ENCODE assay signal across 26 cellular contexts in genomic region chr16:23371368-23371767, GRCh38.
DNase-seq lines count a peak whose midpoint lies in the region; ATAC-seq and TF ChIP-seq lines count a peak whose summit lies in the region.
"Had no signal": no experiment of that assay in that cellular context is flagged by ENCODE, and none has a peak within 500 bp of the region (broad histone marks: within the 10 kb centered on the region; RNA-seq: fewer than 3 reads in every experiment).

No MANE protein-coding gene starts in this region.

- H3K56ac ChIP-seq in H9 (ENCODE audit: insufficient read length, low read depth, low read length) = no peak overlapping the region

- H4K20me1 ChIP-seq in DOHH2 (ENCODE audit: control insufficient read depth, insufficient read depth, low read depth, low read length) = no peaks in the 10 kb centered on the region
- peaks cover 3% of the 10 kb centered on the region for H4K20me1 ChIP-seq in H9 (ENCODE audit: control insufficient read depth, insufficient read depth, insufficient read length)
- no peaks in the 10 kb centered on the region for H4K20me1 ChIP-seq in SU-DHL-6 (ENCODE audit: low read depth, low read length)

- WGBS in H9 (ENCODE audit: extremely low coverage, insufficient read length, low lambda C conversion rate) = no CpG with 5 or more reads among the region's 9 CpGs
- WGBS in neuronal stem cell (ENCODE audit: extremely low coverage in 2 of 2, insufficient read length in 2 of 2, insufficient replicate concordance in 1 of 2), 2 donors = no CpG with 5 or more reads among the region's 9 CpGs

- H4K91ac ChIP-seq in H9 (ENCODE audit: insufficient read length, low read depth, low read length) = no peak overlapping the region
- no peak overlapping the region for H4K91ac ChIP-seq in neuronal stem cell (ENCODE audit: low read depth, low read length, poor library complexity)

- H3K14ac ChIP-seq in H9 (ENCODE audit: insufficient read depth, low read length) (no peak overlapping the region), neuronal stem cell (ENCODE audit: low read length) (peak overlapping the region; percentile 4)

- H2BK15ac ChIP-seq in H9 (ENCODE audit: low read depth, low read length) = peak overlapping the region; percentile 18; the same call in 1 of the 2 replicates
- no peak overlapping the region for H2BK15ac ChIP-seq in neuronal stem cell (ENCODE audit: low read length)

- peak; percentile 54 for TF ChIP-seq CTCF in DOHH2 (IDR thresholded peaks at IDR 0.05; ENCODE audit: low read depth, low read length, poor library complexity, severe bottlenecking)
- peak; percentile 59 for TF ChIP-seq CTCF in H9 (conservative IDR thresholded peaks at IDR 0.05)
- TF ChIP-seq CTCF in SU-DHL-6 (IDR thresholded peaks at IDR 0.05; ENCODE audit: insufficient read depth, low read length, poor library complexity, severe bottlenecking) = peak; percentile 16

- H2BK20ac ChIP-seq in H9 (ENCODE audit: low read depth, low read length, poor library complexity, severe bottlenecking) = no peak overlapping the region

- DNase-seq in H9 (no peak), neuronal stem cell (ENCODE audit: low spot score) (no peak), NCI-H524 (lab: John Stamatoyannopoulos, UW) (no peak), T-helper 17 cell (no peak), globus pallidus (ENCODE audit: low spot score) (no peak)
- DNase-seq: ACHN; activated CD4-positive, alpha-beta T cell treated with anti-CD3 and anti-CD28 coated beads, Interleukin-2, amount 50 U/mL, for 1 hour; activated CD4-positive, CD25-positive, alpha-beta regulatory T cell; activated CD8-positive, alpha-beta memory T cell treated with anti-CD3 and anti-CD28 coated beads, Interleukin-2, amount 10 ng/mL, durations not matched to agents 7 days and 5 days; activated gamma-delta T cell treated with Interleukin-2 at 50 U/mL for 16 hours; activated T-cell treated with anti-CD3 and anti-CD28 coated beads, Interleukin-2, amount 50 U/mL, for 4 hours; effector CD4-positive, alpha-beta T cell; left lung; NCI-H1048; NCI-H1694; RPMI8226; stimulated activated CD4-positive, alpha-beta T cell treated with anti-CD3 and anti-CD28 coated beads, Interleukin-4, amount 100 ng/mL, for 1 hour; stomach; T-helper 1 cell; thyroid gland had no signal

- H3K4me1 ChIP-seq in DOHH2 (ENCODE audit: control insufficient read depth, low read length) (peaks cover 2% of the 10 kb centered on the region; the same call in 1 of the 2 replicates), H9 (ENCODE audit: insufficient read depth, low read length) (no peaks in the 10 kb centered on the region; the same call in 1 of the 2 replicates), neuronal stem cell (ENCODE audit: control insufficient read depth in 2 of 2, insufficient read depth in 1 of 2, low read depth in 1 of 2, low read length in 2 of 2) (no peaks in the 10 kb centered on the region)
- H3K4me1 ChIP-seq: ascending aorta, left lung, stomach, thyroid gland had no signal

- no peaks in the 10 kb centered on the region for H3F3A ChIP-seq in DOHH2 (ENCODE audit: control insufficient read depth, insufficient read depth)
- H3F3A ChIP-seq in SU-DHL-6 (ENCODE audit: insufficient read depth) = peaks cover 2% of the 10 kb centered on the region; the same call in 1 of the 2 replicates

- no peak overlapping the region for H3K4me3 ChIP-seq in DOHH2 (ENCODE audit: low read length)
- no peak overlapping the region for H3K4me3 ChIP-seq in SU-DHL-6 (ENCODE audit: insufficient read depth, low read length, poor library complexity, severe bottlenecking)
- H3K4me3 ChIP-seq in neuronal stem cell (ENCODE audit: low read length in 2 of 2) = no peak overlapping the region
- H3K4me3 ChIP-seq: ascending aorta, left lung, stomach, thyroid gland had no signal

- no peak overlapping the region for H3K27ac Mint-ChIP-seq in H9
- no peak overlapping the region for H3K27ac Mint-ChIP-seq in T-helper 17 cell
- H3K27ac Mint-ChIP-seq: activated CD8-positive, alpha-beta memory T cell treated with anti-CD3 and anti-CD28 coated beads, Interleukin-2, amount 10 ng/mL, durations not matched to agents 7 days and 5 days; memory B cell had no signal

- no peaks in the 10 kb centered on the region for H3K36me3 ChIP-seq in DOHH2 (ENCODE audit: control insufficient read depth, low read length)
- H3K36me3 ChIP-seq in SU-DHL-6 (ENCODE audit: low read length) = no peaks in the 10 kb centered on the region
- no peaks in the 10 kb centered on the region for H3K36me3 ChIP-seq in neuronal stem cell (replicated peaks in 1 of 2; ENCODE audit: control insufficient read depth in 2 of 2, insufficient read depth in 2 of 2, low read length in 2 of 2)
- H3K36me3 ChIP-seq: ascending aorta, left lung, thyroid gland had no signal

- H3K9ac ChIP-seq in H9 (ENCODE audit: extremely low read depth, insufficient read length, low read length) = no peak overlapping the region
- no peak overlapping the region for H3K9ac ChIP-seq in SU-DHL-6 (ENCODE audit: low read length)
- no peak overlapping the region for H3K9ac ChIP-seq in neuronal stem cell (ENCODE audit: low read depth, low read length, poor library complexity)

- H3K27ac ChIP-seq in DOHH2 (ENCODE audit: low read depth, low read length) = no peak overlapping the region
- H3K27ac ChIP-seq in H9 (ENCODE audit: insufficient read length, low read depth, low read length) = no peak overlapping the region
- H3K27ac ChIP-seq in SU-DHL-6 (ENCODE audit: low read depth, low read length) = no peak overlapping the region
- H3K27ac ChIP-seq in neuronal stem cell (replicated peaks; ENCODE audit: low read length) = no peak overlapping the region
- H3K27ac ChIP-seq: ascending aorta, left lung, stomach, thyroid gland had no signal

- H3K9me3 Mint-ChIP-seq in H9 = no peaks in the 10 kb centered on the region
- H3K9me3 Mint-ChIP-seq: activated T-cell treated with anti-CD3 and anti-CD28 coated beads, Interleukin-2, amount 50 U/mL, for 4 hours; memory B cell had no signal

- H2BK12ac ChIP-seq in H9 (ENCODE audit: insufficient read length, low read depth, low read length) (no peak overlapping the region), neuronal stem cell (ENCODE audit: low read length) (no peak overlapping the region)

- H3K23me2 ChIP-seq in H9 (ENCODE audit: insufficient read length, low read depth, low read length, poor library complexity, severe bottlenecking) = no peaks in the 10 kb centered on the region

- peaks cover 3% of the 10 kb centered on the region in 2 experiments; a peak in 3 of 4 replicates for H3K4me1 Mint-ChIP-seq in H9
- H3K4me1 Mint-ChIP-seq in T-helper 17 cell = peaks cover 2% of the 10 kb centered on the region
- H3K4me1 Mint-ChIP-seq: activated CD8-positive, alpha-beta memory T cell treated with anti-CD3 and anti-CD28 coated beads, Interleukin-2, amount 10 ng/mL, durations not matched to agents 7 days and 5 days; memory B cell had no signal

- no peak overlapping the region for H2BK120ac ChIP-seq in H9 (ENCODE audit: low read depth, low read length, poor library complexity, severe bottlenecking)
- no peak overlapping the region for H2BK120ac ChIP-seq in neuronal stem cell (ENCODE audit: low read depth, low read length)

- H3K36me3 Mint-ChIP-seq in H9 (ENCODE audit: insufficient read depth in 1 of 3, low read depth in 3 of 3) (no peaks in the 10 kb centered on the region; a peak in 1 of 7 replicates), T-helper 17 cell (ENCODE audit: low read depth) (peaks cover 5% of the 10 kb centered on the region)
- H3K36me3 Mint-ChIP-seq: activated CD8-positive, alpha-beta memory T cell treated with anti-CD3 and anti-CD28 coated beads, Interleukin-2, amount 10 ng/mL, durations not matched to agents 7 days and 5 days; memory B cell had no signal

- no peaks in the 10 kb centered on the region for H3K79me1 ChIP-seq in H9 (ENCODE audit: insufficient read depth, low read depth, low read length, poor library complexity, severe bottlenecking)
- H3K79me1 ChIP-seq in neuronal stem cell (ENCODE audit: low read depth, low read length) = peaks cover 1% of the 10 kb centered on the region

- H4K8ac ChIP-seq in H9 (replicated peaks; ENCODE audit: insufficient read length, low read depth, low read length) = no peak overlapping the region
- no peak overlapping the region for H4K8ac ChIP-seq in neuronal stem cell (ENCODE audit: low read depth, low read length)

- H2BK5ac ChIP-seq in H9 (ENCODE audit: insufficient read length, low read length) (no peak overlapping the region), neuronal stem cell (ENCODE audit: low read length) (no peak overlapping the region)

- no peaks in the 10 kb centered on the region for H3K9me2 ChIP-seq in DOHH2 (replicated peaks; ENCODE audit: control insufficient read depth, low read length)
- H3K9me2 ChIP-seq in SU-DHL-6 (replicated peaks; ENCODE audit: insufficient read depth, low read length) = no peaks in the 10 kb centered on the region

- H3K4me2 ChIP-seq in DOHH2 (ENCODE audit: low read length) = no peak overlapping the region
- H3K4me2 ChIP-seq in H9 (ENCODE audit: insufficient read depth, insufficient read length, low read length) = no peak overlapping the region
- no peak overlapping the region for H3K4me2 ChIP-seq in SU-DHL-6 (ENCODE audit: low read depth, low read length, poor library complexity, severe bottlenecking)
- H3K4me2 ChIP-seq in neuronal stem cell (ENCODE audit: insufficient read depth, low read length, poor library complexity, severe bottlenecking) = no peak overlapping the region

- H2AFZ ChIP-seq in H9 (ENCODE audit: low read length) = no peak overlapping the region
- H2AFZ ChIP-seq in SU-DHL-6 (ENCODE audit: low read depth, low read length, severe bottlenecking) = no peak overlapping the region
- H2AFZ ChIP-seq in neuronal stem cell (ENCODE audit: low read length) = no peak overlapping the region

- ATAC-seq in T-helper 17 cell (no peak), HG02981 (IDR thresholded peaks at IDR 0.05; ENCODE audit: unreplicated experiment) (no peak)
- ATAC-seq: activated CD8-positive, alpha-beta memory T cell treated with anti-CD3 and anti-CD28 coated beads, Interleukin-2, amount 10 ng/mL, durations not matched to agents 7 days and 5 days; activated T-cell treated with anti-CD3 and anti-CD28 coated beads, Interleukin-2, amount 50 U/mL, for 4 hours; left lung; sciatic nerve had no signal

- no peak overlapping the region for H3K18ac ChIP-seq in H9 (ENCODE audit: insufficient read length, low read depth, low read length)
- H3K18ac ChIP-seq in neuronal stem cell (ENCODE audit: low read length) = peak overlapping the region; percentile 79

- H4K5ac ChIP-seq in H9 (ENCODE audit: insufficient read length, low read depth, low read length) = no peak overlapping the region

- H3K27me3 ChIP-seq in DOHH2 (ENCODE audit: control insufficient read depth, low read length) = peaks cover 4% of the 10 kb centered on the region; the same call in 1 of the 2 replicates
- H3K27me3 ChIP-seq in H9 (ENCODE audit: insufficient read depth, low read length) = no peaks in the 10 kb centered on the region
- H3K27me3 ChIP-seq in SU-DHL-6 (ENCODE audit: low read length) = no peaks in the 10 kb centered on the region
- H3K27me3 ChIP-seq in neuronal stem cell (ENCODE audit: control insufficient read depth in 3 of 3, insufficient read depth in 3 of 3, low read depth in 1 of 3, low read length in 3 of 3) = no peaks in the 10 kb centered on the region
- H3K27me3 ChIP-seq: ascending aorta, left lung, thyroid gland had no signal

- H3K27me3 Mint-ChIP-seq in H9 (ENCODE audit: low read depth) = no peaks in the 10 kb centered on the region; the same call in none of the 2 replicates
- H3K27me3 Mint-ChIP-seq in T-helper 17 cell = peaks cover 21% of the 10 kb centered on the region
- H3K27me3 Mint-ChIP-seq: activated CD8-positive, alpha-beta memory T cell treated with anti-CD3 and anti-CD28 coated beads, Interleukin-2, amount 10 ng/mL, durations not matched to agents 7 days and 5 days had no signal

- H3K4ac ChIP-seq in H9 (ENCODE audit: low read depth, low read length) (no peak overlapping the region), neuronal stem cell (ENCODE audit: low read length) (peak overlapping the region; percentile 85)

- H3T11ph ChIP-seq in H9 (ENCODE audit: low read length) = no peak overlapping the region

- no peak overlapping the region for H3K4me3 Mint-ChIP-seq in H9
- H3K4me3 Mint-ChIP-seq in T-helper 17 cell = no peak overlapping the region
- H3K4me3 Mint-ChIP-seq: activated CD8-positive, alpha-beta memory T cell treated with anti-CD3 and anti-CD28 coated beads, Interleukin-2, amount 10 ng/mL, durations not matched to agents 7 days and 5 days; activated T-cell treated with anti-CD3 and anti-CD28 coated beads, Interleukin-2, amount 50 U/mL, for 4 hours; memory B cell had no signal

- H3K79me2 ChIP-seq in DOHH2 (ENCODE audit: control insufficient read depth, low read length) (no peaks in the 10 kb centered on the region), H9 (ENCODE audit: insufficient read depth, low read length) (no peaks in the 10 kb centered on the region; the same call in 1 of the 2 replicates), SU-DHL-6 (ENCODE audit: insufficient read depth, low read length) (no peaks in the 10 kb centered on the region)

- H3K23ac ChIP-seq in H9 (ENCODE audit: insufficient read length, low read depth, low read length) = no peak overlapping the region
- H3K23ac ChIP-seq in neuronal stem cell (ENCODE audit: low read depth, low read length, poor library complexity) = peak overlapping the region; percentile 37

- no peaks in the 10 kb centered on the region for H3K9me3 ChIP-seq in DOHH2 (ENCODE audit: control insufficient read depth, insufficient read depth, low read length)
- no peaks in the 10 kb centered on the region for H3K9me3 ChIP-seq in H9 (ENCODE audit: control insufficient read depth, low read depth, low read length)
- no peaks in the 10 kb centered on the region for H3K9me3 ChIP-seq in SU-DHL-6 (ENCODE audit: insufficient read depth, low read length)
- no peaks in the 10 kb centered on the region for H3K9me3 ChIP-seq in neuronal stem cell (replicated peaks in 1 of 2; ENCODE audit: control insufficient read depth in 2 of 2, insufficient read depth in 1 of 2, low read depth in 1 of 2, low read length in 2 of 2)
- H3K9me3 ChIP-seq in T-helper 17 cell (ENCODE audit: control insufficient read depth, low read length, poor library complexity, severe bottlenecking) = no peaks in the 10 kb centered on the region
- H3K9me3 ChIP-seq: ascending aorta, left lung, stomach, thyroid gland had no signal

- no peak overlapping the region for H2AK5ac ChIP-seq in H9 (ENCODE audit: insufficient read length, low read length)
- H2AK5ac ChIP-seq in neuronal stem cell (ENCODE audit: low read depth, low read length) = peak overlapping the region; percentile 3
